Comparison of ENCODE assay signal across 1 cellular context in the genomic region with DNA sequence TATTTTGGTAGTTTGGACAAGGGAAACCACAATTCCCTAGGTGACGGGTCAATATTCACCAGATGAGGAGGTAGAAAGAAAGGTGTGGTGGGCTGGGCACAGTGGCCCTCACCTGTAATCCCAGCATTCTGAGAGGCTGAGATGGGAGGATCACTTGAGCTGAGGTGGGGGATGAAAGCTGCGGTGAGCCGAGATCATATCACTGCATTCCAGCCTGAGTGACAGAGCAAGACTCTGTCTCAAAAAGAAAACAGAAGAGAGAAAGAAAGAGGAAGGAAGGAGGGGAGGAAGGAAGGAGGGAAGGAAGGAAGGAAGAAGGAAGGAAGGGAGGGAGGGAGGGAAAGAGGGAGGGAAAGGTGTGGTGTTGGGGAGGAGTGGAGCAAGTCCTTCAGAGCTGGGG.
TF ChIP-seq lines count a peak whose summit lies in the region.

No MANE protein-coding gene starts in this region.

TF ChIP-seq in K562, 482 proteins besides CTCF, POLR2A, EP300 and RAD21 (continued from another document):
- TF ChIP-seq DACH1 (IDR thresholded peaks at IDR 0.05; ENCODE audit: partially characterized antibody): no peak
- TF ChIP-seq, protein P1, sequence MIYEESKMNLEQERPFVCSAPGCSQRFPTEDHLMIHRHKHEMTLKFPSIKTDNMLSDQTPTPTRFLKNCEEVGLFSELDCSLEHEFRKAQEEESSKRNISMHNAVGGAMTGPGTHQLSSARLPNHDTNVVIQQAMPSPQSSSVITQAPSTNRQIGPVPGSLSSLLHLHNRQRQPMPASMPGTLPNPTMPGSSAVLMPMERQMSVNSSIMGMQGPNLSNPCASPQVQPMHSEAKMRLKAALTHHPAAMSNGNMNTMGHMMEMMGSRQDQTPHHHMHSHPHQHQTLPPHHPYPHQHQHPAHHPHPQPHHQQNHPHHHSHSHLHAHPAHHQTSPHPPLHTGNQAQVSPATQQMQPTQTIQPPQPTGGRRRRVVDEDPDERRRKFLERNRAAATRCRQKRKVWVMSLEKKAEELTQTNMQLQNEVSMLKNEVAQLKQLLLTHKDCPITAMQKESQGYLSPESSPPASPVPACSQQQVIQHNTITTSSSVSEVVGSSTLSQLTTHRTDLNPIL (CRISPR knock-in tag; IDR thresholded peaks at IDR 0.05): no peak
- no peak for TF ChIP-seq ZNF764 (CRISPR knock-in tag; IDR thresholded peaks at IDR 0.05; ENCODE audit: low read depth)
- TF ChIP-seq, protein P2, sequence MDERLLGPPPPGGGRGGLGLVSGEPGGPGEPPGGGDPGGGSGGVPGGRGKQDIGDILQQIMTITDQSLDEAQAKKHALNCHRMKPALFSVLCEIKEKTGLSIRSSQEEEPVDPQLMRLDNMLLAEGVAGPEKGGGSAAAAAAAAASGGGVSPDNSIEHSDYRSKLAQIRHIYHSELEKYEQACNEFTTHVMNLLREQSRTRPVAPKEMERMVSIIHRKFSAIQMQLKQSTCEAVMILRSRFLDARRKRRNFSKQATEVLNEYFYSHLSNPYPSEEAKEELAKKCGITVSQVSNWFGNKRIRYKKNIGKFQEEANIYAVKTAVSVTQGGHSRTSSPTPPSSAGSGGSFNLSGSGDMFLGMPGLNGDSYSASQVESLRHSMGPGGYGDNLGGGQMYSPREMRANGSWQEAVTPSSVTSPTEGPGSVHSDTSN (CRISPR knock-in tag; IDR thresholded peaks at IDR 0.05; ENCODE audit: low read depth): peak; percentile 62
- TF ChIP-seq, protein P2 (tag; conservative IDR thresholded peaks at IDR 0.05; ENCODE audit: low read depth): peak; percentile 47
- TF ChIP-seq PCBP1 (IDR thresholded peaks at IDR 0.05; ENCODE audit: low read depth, low read length, poor library complexity, severe bottlenecking): no peak
- TF ChIP-seq, protein P3, sequence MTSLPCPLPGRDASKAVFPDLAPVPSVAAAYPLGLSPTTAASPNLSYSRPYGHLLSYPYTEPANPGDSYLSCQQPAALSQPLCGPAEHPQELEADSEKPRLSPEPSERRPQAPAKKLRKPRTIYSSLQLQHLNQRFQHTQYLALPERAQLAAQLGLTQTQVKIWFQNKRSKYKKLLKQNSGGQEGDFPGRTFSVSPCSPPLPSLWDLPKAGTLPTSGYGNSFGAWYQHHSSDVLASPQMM (CRISPR knock-in tag; IDR thresholded peaks at IDR 0.05): no peak
- no peak for TF ChIP-seq BCL6 (CRISPR knock-in tag; IDR thresholded peaks at IDR 0.05)
- peak; percentile 44; the same call in 1 of the 2 replicates for TF ChIP-seq ESRRA (IDR thresholded peaks at IDR 0.05; ENCODE audit: borderline replicate concordance, low read depth)
- TF ChIP-seq MTA1 (IDR thresholded peaks at IDR 0.05; ENCODE audit: borderline replicate concordance): peak; percentile 67; the same call in 1 of the 2 replicates
- TF ChIP-seq, protein P4, sequence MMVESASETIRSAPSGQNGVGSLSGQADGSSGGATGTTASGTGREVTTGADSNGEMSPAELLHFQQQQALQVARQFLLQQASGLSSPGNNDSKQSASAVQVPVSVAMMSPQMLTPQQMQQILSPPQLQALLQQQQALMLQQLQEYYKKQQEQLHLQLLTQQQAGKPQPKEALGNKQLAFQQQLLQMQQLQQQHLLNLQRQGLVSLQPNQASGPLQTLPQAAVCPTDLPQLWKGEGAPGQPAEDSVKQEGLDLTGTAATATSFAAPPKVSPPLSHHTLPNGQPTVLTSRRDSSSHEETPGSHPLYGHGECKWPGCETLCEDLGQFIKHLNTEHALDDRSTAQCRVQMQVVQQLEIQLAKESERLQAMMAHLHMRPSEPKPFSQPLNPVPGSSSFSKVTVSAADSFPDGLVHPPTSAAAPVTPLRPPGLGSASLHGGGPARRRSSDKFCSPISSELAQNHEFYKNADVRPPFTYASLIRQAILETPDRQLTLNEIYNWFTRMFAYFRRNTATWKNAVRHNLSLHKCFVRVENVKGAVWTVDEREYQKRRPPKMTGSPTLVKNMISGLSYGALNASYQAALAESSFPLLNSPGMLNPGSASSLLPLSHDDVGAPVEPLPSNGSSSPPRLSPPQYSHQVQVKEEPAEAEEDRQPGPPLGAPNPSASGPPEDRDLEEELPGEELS (CRISPR knock-in tag; IDR thresholded peaks at IDR 0.05; ENCODE audit: borderline replicate concordance): no peak
- TF ChIP-seq ZC3H4 (CRISPR knock-in tag; IDR thresholded peaks at IDR 0.05; ENCODE audit: borderline replicate concordance): no peak
- TF ChIP-seq ARID1B (IDR thresholded peaks at IDR 0.05): peak; percentile 56; the same call in 1 of the 2 replicates
- no peak for TF ChIP-seq SMAD1 (IDR thresholded peaks at IDR 0.05; ENCODE audit: low read depth, low read length, partially characterized antibody)
- no peak for TF ChIP-seq ZNF79 (CRISPR knock-in tag; IDR thresholded peaks at IDR 0.05; ENCODE audit: low read depth)
- TF ChIP-seq, protein P5, sequence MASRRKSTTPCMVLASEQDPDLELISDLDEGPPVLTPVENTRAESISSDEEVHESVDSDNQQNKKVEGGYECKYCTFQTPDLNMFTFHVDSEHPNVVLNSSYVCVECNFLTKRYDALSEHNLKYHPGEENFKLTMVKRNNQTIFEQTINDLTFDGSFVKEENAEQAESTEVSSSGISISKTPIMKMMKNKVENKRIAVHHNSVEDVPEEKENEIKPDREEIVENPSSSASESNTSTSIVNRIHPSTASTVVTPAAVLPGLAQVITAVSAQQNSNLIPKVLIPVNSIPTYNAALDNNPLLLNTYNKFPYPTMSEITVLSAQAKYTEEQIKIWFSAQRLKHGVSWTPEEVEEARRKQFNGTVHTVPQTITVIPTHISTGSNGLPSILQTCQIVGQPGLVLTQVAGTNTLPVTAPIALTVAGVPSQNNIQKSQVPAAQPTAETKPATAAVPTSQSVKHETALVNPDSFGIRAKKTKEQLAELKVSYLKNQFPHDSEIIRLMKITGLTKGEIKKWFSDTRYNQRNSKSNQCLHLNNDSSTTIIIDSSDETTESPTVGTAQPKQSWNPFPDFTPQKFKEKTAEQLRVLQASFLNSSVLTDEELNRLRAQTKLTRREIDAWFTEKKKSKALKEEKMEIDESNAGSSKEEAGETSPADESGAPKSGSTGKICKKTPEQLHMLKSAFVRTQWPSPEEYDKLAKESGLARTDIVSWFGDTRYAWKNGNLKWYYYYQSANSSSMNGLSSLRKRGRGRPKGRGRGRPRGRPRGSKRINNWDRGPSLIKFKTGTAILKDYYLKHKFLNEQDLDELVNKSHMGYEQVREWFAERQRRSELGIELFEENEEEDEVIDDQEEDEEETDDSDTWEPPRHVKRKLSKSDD (conservative IDR thresholded peaks at IDR 0.05; ENCODE audit: low read length): no peak
- no peak for TF ChIP-seq TARDBP (IDR thresholded peaks at IDR 0.05)
- TF ChIP-seq, protein P6, sequence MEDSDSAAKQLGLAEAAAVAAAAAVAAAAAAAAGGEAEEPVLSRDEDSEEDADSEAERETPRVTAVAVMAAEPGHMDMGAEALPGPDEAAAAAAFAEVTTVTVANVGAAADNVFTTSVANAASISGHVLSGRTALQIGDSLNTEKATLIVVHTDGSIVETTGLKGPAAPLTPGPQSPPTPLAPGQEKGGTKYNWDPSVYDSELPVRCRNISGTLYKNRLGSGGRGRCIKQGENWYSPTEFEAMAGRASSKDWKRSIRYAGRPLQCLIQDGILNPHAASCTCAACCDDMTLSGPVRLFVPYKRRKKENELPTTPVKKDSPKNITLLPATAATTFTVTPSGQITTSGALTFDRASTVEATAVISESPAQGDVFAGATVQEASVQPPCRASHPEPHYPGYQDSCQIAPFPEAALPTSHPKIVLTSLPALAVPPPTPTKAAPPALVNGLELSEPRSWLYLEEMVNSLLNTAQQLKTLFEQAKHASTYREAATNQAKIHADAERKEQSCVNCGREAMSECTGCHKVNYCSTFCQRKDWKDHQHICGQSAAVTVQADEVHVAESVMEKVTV (CRISPR knock-in tag; IDR thresholded peaks at IDR 0.05): no peak
- TF ChIP-seq TEAD4 (IDR thresholded peaks at IDR 0.05; ENCODE audit: low read length): peak; percentile 77
- no peak for TF ChIP-seq TEAD4 (CRISPR knock-in tag; IDR thresholded peaks at IDR 0.05; ENCODE audit: borderline replicate concordance)
- TF ChIP-seq PRMT5 (CRISPR knock-in tag; IDR thresholded peaks at IDR 0.05): no peak
- 0 out of 2 replicates have a peak, but pooled peaks have one; percentile 36 for TF ChIP-seq NFE2 (IDR thresholded peaks at IDR 0.05; ENCODE audit: low read depth)
- no peak for TF ChIP-seq COPS2 (conservative IDR thresholded peaks at IDR 0.05)
- no peak for TF ChIP-seq KLF16 (IDR thresholded peaks at IDR 0.05)
- TF ChIP-seq, protein P7, sequence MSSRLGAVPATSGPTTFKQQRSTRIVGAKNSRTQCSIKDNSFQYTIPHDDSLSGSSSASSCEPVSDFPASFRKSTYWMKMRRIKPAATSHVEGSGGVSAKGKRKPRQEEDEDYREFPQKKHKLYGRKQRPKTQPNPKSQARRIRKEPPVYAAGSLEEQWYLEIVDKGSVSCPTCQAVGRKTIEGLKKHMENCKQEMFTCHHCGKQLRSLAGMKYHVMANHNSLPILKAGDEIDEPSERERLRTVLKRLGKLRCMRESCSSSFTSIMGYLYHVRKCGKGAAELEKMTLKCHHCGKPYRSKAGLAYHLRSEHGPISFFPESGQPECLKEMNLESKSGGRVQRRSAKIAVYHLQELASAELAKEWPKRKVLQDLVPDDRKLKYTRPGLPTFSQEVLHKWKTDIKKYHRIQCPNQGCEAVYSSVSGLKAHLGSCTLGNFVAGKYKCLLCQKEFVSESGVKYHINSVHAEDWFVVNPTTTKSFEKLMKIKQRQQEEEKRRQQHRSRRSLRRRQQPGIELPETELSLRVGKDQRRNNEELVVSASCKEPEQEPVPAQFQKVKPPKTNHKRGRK (tag; IDR thresholded peaks at IDR 0.05): peak; percentile 44; the same call in 1 of the 2 replicates
- no peak for TF ChIP-seq ZNF274 (IDR thresholded peaks at IDR 0.05; ENCODE audit: borderline replicate concordance, low read depth, low read length)
- TF ChIP-seq, protein P8, sequence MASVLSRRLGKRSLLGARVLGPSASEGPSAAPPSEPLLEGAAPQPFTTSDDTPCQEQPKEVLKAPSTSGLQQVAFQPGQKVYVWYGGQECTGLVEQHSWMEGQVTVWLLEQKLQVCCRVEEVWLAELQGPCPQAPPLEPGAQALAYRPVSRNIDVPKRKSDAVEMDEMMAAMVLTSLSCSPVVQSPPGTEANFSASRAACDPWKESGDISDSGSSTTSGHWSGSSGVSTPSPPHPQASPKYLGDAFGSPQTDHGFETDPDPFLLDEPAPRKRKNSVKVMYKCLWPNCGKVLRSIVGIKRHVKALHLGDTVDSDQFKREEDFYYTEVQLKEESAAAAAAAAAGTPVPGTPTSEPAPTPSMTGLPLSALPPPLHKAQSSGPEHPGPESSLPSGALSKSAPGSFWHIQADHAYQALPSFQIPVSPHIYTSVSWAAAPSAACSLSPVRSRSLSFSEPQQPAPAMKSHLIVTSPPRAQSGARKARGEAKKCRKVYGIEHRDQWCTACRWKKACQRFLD (CRISPR knock-in tag; IDR thresholded peaks at IDR 0.05): no peak
- peak; percentile 70 for TF ChIP-seq ZEB2 (IDR thresholded peaks at IDR 0.05)
- TF ChIP-seq ZNF347 (CRISPR knock-in tag; IDR thresholded peaks at IDR 0.05; ENCODE audit: low read depth): no peak
- TF ChIP-seq, protein P9, sequence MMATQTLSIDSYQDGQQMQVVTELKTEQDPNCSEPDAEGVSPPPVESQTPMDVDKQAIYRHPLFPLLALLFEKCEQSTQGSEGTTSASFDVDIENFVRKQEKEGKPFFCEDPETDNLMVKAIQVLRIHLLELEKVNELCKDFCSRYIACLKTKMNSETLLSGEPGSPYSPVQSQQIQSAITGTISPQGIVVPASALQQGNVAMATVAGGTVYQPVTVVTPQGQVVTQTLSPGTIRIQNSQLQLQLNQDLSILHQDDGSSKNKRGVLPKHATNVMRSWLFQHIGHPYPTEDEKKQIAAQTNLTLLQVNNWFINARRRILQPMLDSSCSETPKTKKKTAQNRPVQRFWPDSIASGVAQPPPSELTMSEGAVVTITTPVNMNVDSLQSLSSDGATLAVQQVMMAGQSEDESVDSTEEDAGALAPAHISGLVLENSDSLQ (IDR thresholded peaks at IDR 0.05): peak; percentile 95
- peak in 1 of 2 experiments; percentile 60; a peak in 2 of 4 replicates for TF ChIP-seq RCOR1 (IDR thresholded peaks at IDR 0.05; ENCODE audit: borderline replicate concordance in 1 of 2, low read depth in 2 of 2, low read length in 2 of 2)
- TF ChIP-seq ERF (CRISPR knock-in tag; IDR thresholded peaks at IDR 0.05): no peak
- no peak for TF ChIP-seq EWSR1 (IDR thresholded peaks at IDR 0.05; ENCODE audit: borderline replicate concordance, low read depth, partially characterized antibody)
- TF ChIP-seq MYNN (IDR thresholded peaks at IDR 0.05): no peak
- no peak for TF ChIP-seq MYNN (CRISPR knock-in tag; IDR thresholded peaks at IDR 0.05)
- TF ChIP-seq CTBP1 (IDR thresholded peaks at IDR 0.05; ENCODE audit: borderline replicate concordance): peak; percentile 71; the same call in 1 of the 2 replicates
